Comparison of ENCODE assay signal across 1 cellular context in genomic region chr3:9467451-9467850, GRCh38.
TF ChIP-seq lines count a peak whose summit lies in the region.

No MANE protein-coding gene starts in this region.

TF ChIP-seq in WTC11, 78 proteins besides CTCF, POLR2A, EP300 and RAD21 (continued from another document):
- TF ChIP-seq PRDM15 (CRISPR knock-in tag; IDR thresholded peaks at IDR 0.05) (no peak), STAT6 (CRISPR knock-in tag; conservative IDR thresholded peaks at IDR 0.05; ENCODE audit: low read depth) (no peak), AR (CRISPR knock-in tag; IDR thresholded peaks at IDR 0.05) (no peak), NFYB (CRISPR knock-in tag; conservative IDR thresholded peaks at IDR 0.05; ENCODE audit: low read depth) (no peak), SMAD3 (CRISPR knock-in tag; IDR thresholded peaks at IDR 0.05; ENCODE audit: borderline replicate concordance) (no peak)
TF ChIP-seq in WTC11: peak in this region for 0.
